In genomic region chr1:11012260-11013159, GRCh38 we compare ENCODE assay signal across 1 cellular context.
TF ChIP-seq lines count a peak whose summit lies in the region.

TARDBP (plus strand) TSS chr1:11012654; CDS start chr1:11013728, 1,074 bp downstream.

TF ChIP-seq in K562, 482 proteins besides CTCF, POLR2A, EP300 and RAD21 (continued from another document and continues in another):
- TF ChIP-seq, protein P1, sequence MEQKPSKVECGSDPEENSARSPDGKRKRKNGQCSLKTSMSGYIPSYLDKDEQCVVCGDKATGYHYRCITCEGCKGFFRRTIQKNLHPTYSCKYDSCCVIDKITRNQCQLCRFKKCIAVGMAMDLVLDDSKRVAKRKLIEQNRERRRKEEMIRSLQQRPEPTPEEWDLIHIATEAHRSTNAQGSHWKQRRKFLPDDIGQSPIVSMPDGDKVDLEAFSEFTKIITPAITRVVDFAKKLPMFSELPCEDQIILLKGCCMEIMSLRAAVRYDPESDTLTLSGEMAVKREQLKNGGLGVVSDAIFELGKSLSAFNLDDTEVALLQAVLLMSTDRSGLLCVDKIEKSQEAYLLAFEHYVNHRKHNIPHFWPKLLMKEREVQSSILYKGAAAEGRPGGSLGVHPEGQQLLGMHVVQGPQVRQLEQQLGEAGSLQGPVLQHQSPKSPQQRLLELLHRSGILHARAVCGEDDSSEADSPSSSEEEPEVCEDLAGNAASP (IDR thresholded peaks at IDR 0.05), result no peak
- TF ChIP-seq ELK1 (CRISPR knock-in tag; IDR thresholded peaks at IDR 0.05), result 0 out of 2 replicates have a peak, but pooled peaks have one; percentile 55
- no peak for TF ChIP-seq NCOA2 (IDR thresholded peaks at IDR 0.05; ENCODE audit: partially characterized antibody in 2 of 2)
- TF ChIP-seq SMAD4 (CRISPR knock-in tag; conservative IDR thresholded peaks at IDR 0.05), result peak; percentile 39
- TF ChIP-seq CAMTA2 (CRISPR knock-in tag; conservative IDR thresholded peaks at IDR 0.05), result no peak; the same call in 1 of the 2 replicates
- peak; percentile 76; the same call in 1 of the 2 replicates for TF ChIP-seq KAT8 (IDR thresholded peaks at IDR 0.05; ENCODE audit: low read depth)
- peak; percentile 4 to 97; a peak in 2 of 4 replicates for TF ChIP-seq TEAD1 (CRISPR knock-in tag; IDR thresholded peaks at IDR 0.05)
- peak; percentile 87 for TF ChIP-seq XRCC5 (IDR thresholded peaks at IDR 0.05; ENCODE audit: low read depth, low read length)
- TF ChIP-seq SIN3B (IDR thresholded peaks at IDR 0.05; ENCODE audit: low read depth), result peak; percentile 88
- TF ChIP-seq, protein P2, sequence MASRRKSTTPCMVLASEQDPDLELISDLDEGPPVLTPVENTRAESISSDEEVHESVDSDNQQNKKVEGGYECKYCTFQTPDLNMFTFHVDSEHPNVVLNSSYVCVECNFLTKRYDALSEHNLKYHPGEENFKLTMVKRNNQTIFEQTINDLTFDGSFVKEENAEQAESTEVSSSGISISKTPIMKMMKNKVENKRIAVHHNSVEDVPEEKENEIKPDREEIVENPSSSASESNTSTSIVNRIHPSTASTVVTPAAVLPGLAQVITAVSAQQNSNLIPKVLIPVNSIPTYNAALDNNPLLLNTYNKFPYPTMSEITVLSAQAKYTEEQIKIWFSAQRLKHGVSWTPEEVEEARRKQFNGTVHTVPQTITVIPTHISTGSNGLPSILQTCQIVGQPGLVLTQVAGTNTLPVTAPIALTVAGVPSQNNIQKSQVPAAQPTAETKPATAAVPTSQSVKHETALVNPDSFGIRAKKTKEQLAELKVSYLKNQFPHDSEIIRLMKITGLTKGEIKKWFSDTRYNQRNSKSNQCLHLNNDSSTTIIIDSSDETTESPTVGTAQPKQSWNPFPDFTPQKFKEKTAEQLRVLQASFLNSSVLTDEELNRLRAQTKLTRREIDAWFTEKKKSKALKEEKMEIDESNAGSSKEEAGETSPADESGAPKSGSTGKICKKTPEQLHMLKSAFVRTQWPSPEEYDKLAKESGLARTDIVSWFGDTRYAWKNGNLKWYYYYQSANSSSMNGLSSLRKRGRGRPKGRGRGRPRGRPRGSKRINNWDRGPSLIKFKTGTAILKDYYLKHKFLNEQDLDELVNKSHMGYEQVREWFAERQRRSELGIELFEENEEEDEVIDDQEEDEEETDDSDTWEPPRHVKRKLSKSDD (conservative IDR thresholded peaks at IDR 0.05; ENCODE audit: low read length), result peak; percentile 78; the same call in 1 of the 2 replicates
- TF ChIP-seq, protein P3, sequence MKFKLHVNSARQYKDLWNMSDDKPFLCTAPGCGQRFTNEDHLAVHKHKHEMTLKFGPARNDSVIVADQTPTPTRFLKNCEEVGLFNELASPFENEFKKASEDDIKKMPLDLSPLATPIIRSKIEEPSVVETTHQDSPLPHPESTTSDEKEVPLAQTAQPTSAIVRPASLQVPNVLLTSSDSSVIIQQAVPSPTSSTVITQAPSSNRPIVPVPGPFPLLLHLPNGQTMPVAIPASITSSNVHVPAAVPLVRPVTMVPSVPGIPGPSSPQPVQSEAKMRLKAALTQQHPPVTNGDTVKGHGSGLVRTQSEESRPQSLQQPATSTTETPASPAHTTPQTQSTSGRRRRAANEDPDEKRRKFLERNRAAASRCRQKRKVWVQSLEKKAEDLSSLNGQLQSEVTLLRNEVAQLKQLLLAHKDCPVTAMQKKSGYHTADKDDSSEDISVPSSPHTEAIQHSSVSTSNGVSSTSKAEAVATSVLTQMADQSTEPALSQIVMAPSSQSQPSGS (CRISPR knock-in tag; IDR thresholded peaks at IDR 0.05), result no peak; the same call in 1 of the 2 replicates
- no peak for TF ChIP-seq ZNF77 (CRISPR knock-in tag; IDR thresholded peaks at IDR 0.05)
- TF ChIP-seq, protein P4, sequence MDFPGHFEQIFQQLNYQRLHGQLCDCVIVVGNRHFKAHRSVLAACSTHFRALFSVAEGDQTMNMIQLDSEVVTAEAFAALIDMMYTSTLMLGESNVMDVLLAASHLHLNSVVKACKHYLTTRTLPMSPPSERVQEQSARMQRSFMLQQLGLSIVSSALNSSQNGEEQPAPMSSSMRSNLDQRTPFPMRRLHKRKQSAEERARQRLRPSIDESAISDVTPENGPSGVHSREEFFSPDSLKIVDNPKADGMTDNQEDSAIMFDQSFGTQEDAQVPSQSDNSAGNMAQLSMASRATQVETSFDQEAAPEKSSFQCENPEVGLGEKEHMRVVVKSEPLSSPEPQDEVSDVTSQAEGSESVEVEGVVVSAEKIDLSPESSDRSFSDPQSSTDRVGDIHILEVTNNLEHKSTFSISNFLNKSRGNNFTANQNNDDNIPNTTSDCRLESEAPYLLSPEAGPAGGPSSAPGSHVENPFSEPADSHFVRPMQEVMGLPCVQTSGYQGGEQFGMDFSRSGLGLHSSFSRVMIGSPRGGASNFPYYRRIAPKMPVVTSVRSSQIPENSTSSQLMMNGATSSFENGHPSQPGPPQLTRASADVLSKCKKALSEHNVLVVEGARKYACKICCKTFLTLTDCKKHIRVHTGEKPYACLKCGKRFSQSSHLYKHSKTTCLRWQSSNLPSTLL (IDR thresholded peaks at IDR 0.05), result no peak
- no peak for TF ChIP-seq ZNF583 (CRISPR knock-in tag; IDR thresholded peaks at IDR 0.05)
- 0 out of 2 replicates have a peak, but pooled peaks have one; percentile 44 for TF ChIP-seq ZSCAN29 (IDR thresholded peaks at IDR 0.05)
- TF ChIP-seq PKNOX1 (IDR thresholded peaks at IDR 0.05), result no peak
- peak; percentile 100 for TF ChIP-seq ATF7 (IDR thresholded peaks at IDR 0.05)
- peak; percentile 63 to 100; a peak in 3 of 4 replicates for TF ChIP-seq NONO (IDR thresholded peaks at IDR 0.05; ENCODE audit: low read depth in 2 of 2, low read length in 1 of 2)
- peak; percentile 94 for TF ChIP-seq TAF7 (tag; IDR thresholded peaks at IDR 0.05)
- TF ChIP-seq LARP7 (IDR thresholded peaks at IDR 0.05), result no peak
- TF ChIP-seq ESRRA (IDR thresholded peaks at IDR 0.05; ENCODE audit: borderline replicate concordance, low read depth), result 0 out of 2 replicates have a peak, but pooled peaks have one; percentile 11
- TF ChIP-seq ZNF282 (CRISPR knock-in tag; IDR thresholded peaks at IDR 0.05), result peak; percentile 96
- peak; percentile 99 for TF ChIP-seq TOE1 (IDR thresholded peaks at IDR 0.05; ENCODE audit: borderline replicate concordance)
- no peak for TF ChIP-seq TOE1 (CRISPR knock-in tag; IDR thresholded peaks at IDR 0.05; ENCODE audit: borderline replicate concordance, low read depth)
- no peak for TF ChIP-seq ZBTB34 (CRISPR knock-in tag; IDR thresholded peaks at IDR 0.05)
- TF ChIP-seq TEAD2 (tag; IDR thresholded peaks at IDR 0.05), result no peak
- peak; percentile 100 for TF ChIP-seq ZFX (CRISPR knock-in tag; IDR thresholded peaks at IDR 0.05)
- TF ChIP-seq, protein P5, sequence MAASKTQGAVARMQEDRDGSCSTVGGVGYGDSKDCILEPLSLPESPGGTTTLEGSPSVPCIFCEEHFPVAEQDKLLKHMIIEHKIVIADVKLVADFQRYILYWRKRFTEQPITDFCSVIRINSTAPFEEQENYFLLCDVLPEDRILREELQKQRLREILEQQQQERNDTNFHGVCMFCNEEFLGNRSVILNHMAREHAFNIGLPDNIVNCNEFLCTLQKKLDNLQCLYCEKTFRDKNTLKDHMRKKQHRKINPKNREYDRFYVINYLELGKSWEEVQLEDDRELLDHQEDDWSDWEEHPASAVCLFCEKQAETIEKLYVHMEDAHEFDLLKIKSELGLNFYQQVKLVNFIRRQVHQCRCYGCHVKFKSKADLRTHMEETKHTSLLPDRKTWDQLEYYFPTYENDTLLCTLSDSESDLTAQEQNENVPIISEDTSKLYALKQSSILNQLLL (CRISPR knock-in tag; IDR thresholded peaks at IDR 0.05; ENCODE audit: borderline replicate concordance), result no peak
- no peak for TF ChIP-seq CBX5 (IDR thresholded peaks at IDR 0.05; ENCODE audit: borderline replicate concordance, low read depth)
- TF ChIP-seq ZSCAN32 (CRISPR knock-in tag; IDR thresholded peaks at IDR 0.05), result no peak
- no peak for TF ChIP-seq SMAD2 (IDR thresholded peaks at IDR 0.05; ENCODE audit: low read depth, low read length)
- no peak for TF ChIP-seq FOXJ2 (tag; IDR thresholded peaks at IDR 0.05)
- TF ChIP-seq PYGO2 (tag; IDR thresholded peaks at IDR 0.05), result no peak
- peak; percentile 53; the same call in 1 of the 2 replicates for TF ChIP-seq HES1 (IDR thresholded peaks at IDR 0.05; ENCODE audit: low read depth)
- no peak for TF ChIP-seq ZNF408 (CRISPR knock-in tag; IDR thresholded peaks at IDR 0.05; ENCODE audit: low read depth)
- TF ChIP-seq TARDBP (IDR thresholded peaks at IDR 0.05), result peak; percentile 80
- TF ChIP-seq CSDE1 (IDR thresholded peaks at IDR 0.05), result no peak
- no peak for TF ChIP-seq CBX2 (IDR thresholded peaks at IDR 0.05; ENCODE audit: insufficient read depth, low read length, poor library complexity, severe bottlenecking)
- TF ChIP-seq KLF13 (tag; IDR thresholded peaks at IDR 0.05; ENCODE audit: borderline replicate concordance, low read depth), result peak; percentile 60; the same call in 1 of the 2 replicates
- TF ChIP-seq DPF2 (IDR thresholded peaks at IDR 0.05), result peak; percentile 20
- TF ChIP-seq ZC3H4 (CRISPR knock-in tag; IDR thresholded peaks at IDR 0.05; ENCODE audit: borderline replicate concordance), result no peak
- TF ChIP-seq ARHGAP35 (IDR thresholded peaks at IDR 0.05; ENCODE audit: partially characterized antibody), result peak; percentile 77
- no peak for TF ChIP-seq THRAP3 (IDR thresholded peaks at IDR 0.05; ENCODE audit: borderline replicate concordance)
- TF ChIP-seq C11orf30 (IDR thresholded peaks at IDR 0.05; ENCODE audit: low read depth), result peak; percentile 84
- peak; percentile 85; the same call in 1 of the 2 replicates for TF ChIP-seq GTF2F1 (IDR thresholded peaks at IDR 0.05; ENCODE audit: low read depth, low read length)
- TF ChIP-seq PHF8 (IDR thresholded peaks at IDR 0.05; ENCODE audit: borderline replicate concordance, low read length), result peak; percentile 98
- TF ChIP-seq ATF1 (CRISPR knock-in tag; IDR thresholded peaks at IDR 0.05), result peak; percentile 37; the same call in 1 of the 2 replicates
- peak; percentile 78 for TF ChIP-seq ATF1 (tag; IDR thresholded peaks at IDR 0.05)
- TF ChIP-seq RCOR1 (IDR thresholded peaks at IDR 0.05; ENCODE audit: borderline replicate concordance in 1 of 2, low read depth in 2 of 2, low read length in 2 of 2), result no peak
- TF ChIP-seq ILF3 (IDR thresholded peaks at IDR 0.05; ENCODE audit: borderline replicate concordance), result peak; percentile 17; the same call in 1 of the 2 replicates
- TF ChIP-seq HCFC1 (IDR thresholded peaks at IDR 0.05; ENCODE audit: low read depth, low read length), result peak; percentile 68
- TF ChIP-seq PCBP2 (IDR thresholded peaks at IDR 0.05; ENCODE audit: low read depth, low read length, poor library complexity, severe bottlenecking), result no peak
- no peak for TF ChIP-seq NR2F6 (CRISPR knock-in tag; IDR thresholded peaks at IDR 0.05)
- peak; percentile 52 for TF ChIP-seq BRD9 (IDR thresholded peaks at IDR 0.05; ENCODE audit: low read depth, partially characterized antibody)
- TF ChIP-seq, protein P6, sequence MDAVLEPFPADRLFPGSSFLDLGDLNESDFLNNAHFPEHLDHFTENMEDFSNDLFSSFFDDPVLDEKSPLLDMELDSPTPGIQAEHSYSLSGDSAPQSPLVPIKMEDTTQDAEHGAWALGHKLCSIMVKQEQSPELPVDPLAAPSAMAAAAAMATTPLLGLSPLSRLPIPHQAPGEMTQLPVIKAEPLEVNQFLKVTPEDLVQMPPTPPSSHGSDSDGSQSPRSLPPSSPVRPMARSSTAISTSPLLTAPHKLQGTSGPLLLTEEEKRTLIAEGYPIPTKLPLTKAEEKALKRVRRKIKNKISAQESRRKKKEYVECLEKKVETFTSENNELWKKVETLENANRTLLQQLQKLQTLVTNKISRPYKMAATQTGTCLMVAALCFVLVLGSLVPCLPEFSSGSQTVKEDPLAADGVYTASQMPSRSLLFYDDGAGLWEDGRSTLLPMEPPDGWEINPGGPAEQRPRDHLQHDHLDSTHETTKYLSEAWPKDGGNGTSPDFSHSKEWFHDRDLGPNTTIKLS (IDR thresholded peaks at IDR 0.05; ENCODE audit: borderline replicate concordance, low read depth), result peak; percentile 80
- TF ChIP-seq HNRNPUL1 (IDR thresholded peaks at IDR 0.05; ENCODE audit: low read length), result no peak
- no peak for TF ChIP-seq RBM34 (IDR thresholded peaks at IDR 0.05; ENCODE audit: borderline replicate concordance, insufficient read depth, low read length)
